Comparison of ENCODE assay signal across 8 cellular contexts in genomic region chr10:84333864-84334451, GRCh38. TPM values are rescaled to one million over a fixed set of nuclear protein-coding genes. Genes with fewer than 3 reads are reported as not detected.
DNase-seq lines count a peak whose midpoint lies in the region; ATAC-seq lines count a peak whose summit lies in the region.

No MANE protein-coding gene starts in this region.

- POLR2A ChIA-PET in T-cell (lab: Charles Lee) = interaction anchor here (0.5 to 1.6 kb wide), 14 partner anchors 8 to 203 kb away, joined by 3 to 14 read pairs (median 4); partner anchors contain the start of gene GHITM (in 1 of the 2)
- POLR2A ChIA-PET in activated naive CD8-positive, alpha-beta T cell treated with anti-CD3 and anti-CD28 coated beads, Interleukin-2, amount 10 ng/mL, durations not matched to agents 7 days and 5 days (lab: Charles Lee) = interaction anchor here (1.0 kb wide), 1 partner anchor 41 kb away, joined by 3 read pairs; no protein-coding TSS in a partner anchor

- CTCF ChIA-PET in T-cell (lab: Charles Lee) = interaction anchor here (0.7 to 4.8 kb wide), 18 partner anchors 8 to 203 kb away, joined by 3 to 20 read pairs (median 4); partner anchors contain the start of gene GHITM (in 1 of the 2)

- peak overlapping the region; percentile 4 to 52 (median 31) for H3K4me3 Mint-ChIP-seq in T-cell
- H3K4me3 Mint-ChIP-seq in activated naive CD8-positive, alpha-beta T cell treated with anti-CD3 and anti-CD28 coated beads, Interleukin-2, amount 10 ng/mL, durations not matched to agents 7 days and 5 days = peak overlapping the region; percentile 61

- peak overlapping the region; percentile 85 to 87 for H3K27ac Mint-ChIP-seq in T-cell
- H3K27ac Mint-ChIP-seq in activated naive CD8-positive, alpha-beta T cell treated with anti-CD3 and anti-CD28 coated beads, Interleukin-2, amount 10 ng/mL, durations not matched to agents 7 days and 5 days = peak overlapping the region; percentile 66

- H3K4me1 Mint-ChIP-seq in T-cell = peaks cover 22 to 59% (median 48%) of the 10 kb centered on the region in 3 donors
- H3K4me1 Mint-ChIP-seq in activated naive CD8-positive, alpha-beta T cell treated with anti-CD3 and anti-CD28 coated beads, Interleukin-2, amount 10 ng/mL, durations not matched to agents 7 days and 5 days = peaks cover 39% of the 10 kb centered on the region

- no peaks in the 10 kb centered on the region for H3K9me3 Mint-ChIP-seq in T-cell
- H3K9me3 Mint-ChIP-seq in activated naive CD8-positive, alpha-beta T cell treated with anti-CD3 and anti-CD28 coated beads, Interleukin-2, amount 10 ng/mL, durations not matched to agents 7 days and 5 days = no peaks in the 10 kb centered on the region

- no peaks in the 10 kb centered on the region for H3K27me3 Mint-ChIP-seq in T-cell
- H3K27me3 Mint-ChIP-seq in activated naive CD8-positive, alpha-beta T cell treated with anti-CD3 and anti-CD28 coated beads, Interleukin-2, amount 10 ng/mL, durations not matched to agents 7 days and 5 days = no peaks in the 10 kb centered on the region

- H3K36me3 Mint-ChIP-seq in T-cell = peaks cover 5% of the 10 kb centered on the region
- peaks cover 3% of the 10 kb centered on the region for H3K36me3 Mint-ChIP-seq in activated naive CD8-positive, alpha-beta T cell treated with anti-CD3 and anti-CD28 coated beads, Interleukin-2, amount 10 ng/mL, durations not matched to agents 7 days and 5 days

- DNase-seq in NK-92 treated with Interleukin-12 subunit alpha and Interleukin-12 subunit beta, amount 100 ng/mL, for 24 hours (lab: John Stamatoyannopoulos, UW) = peak; percentile 37
- DNase-seq in NK-92 (lab: John Stamatoyannopoulos, UW; ENCODE audit: unreplicated experiment) = no peak
- peak in 33 of 34 experiments; percentile 52 to 87 (median 76) for DNase-seq in T-cell
- DNase-seq in activated naive CD8-positive, alpha-beta T cell treated with anti-CD3 and anti-CD28 coated beads, Interleukin-2, amount 10 ng/mL, durations not matched to agents 7 days and 5 days = no peak
- peak; percentile 76 for DNase-seq in stimulated activated CD4-positive, alpha-beta T cell treated with anti-CD3 and anti-CD28 coated beads, Interleukin-1b, Interleukin-23, amount 100 ng/mL, for 48 hours
- DNase-seq in NCI-H187 (lab: John Stamatoyannopoulos, UW) = no peak
- no peak for DNase-seq in SK-N-DZ (ENCODE audit: low spot score)

- ATAC-seq in HG03139 (IDR thresholded peaks at IDR 0.05; ENCODE audit: unreplicated experiment) = peak; percentile 24
- peak; percentile 81 to 85 (median 84) for ATAC-seq in T-cell (replicated peaks in 1 of 4)
- peak; percentile 70 for ATAC-seq in activated naive CD8-positive, alpha-beta T cell treated with anti-CD3 and anti-CD28 coated beads, Interleukin-2, amount 10 ng/mL, durations not matched to agents 7 days and 5 days (ENCODE audit: low read depth)

RNA-seq across cellular contexts. Expression of gene CCSER2, which starts 5.6 kb away (rescaled TPM):
- 100 to 1,000 TPM; 109 to 137 (median 115) TPM for total RNA-seq in T-cell
- 10 to 100 TPM; 92.7 to 98.0 TPM for total RNA-seq in activated naive CD8-positive, alpha-beta T cell treated with anti-CD3 and anti-CD28 coated beads, Interleukin-2, amount 10 ng/mL, durations not matched to agents 7 days and 5 days
- 12.6 and 14.2 TPM in 2 replicates for polyA plus RNA-seq in SK-N-DZ (2014; cell fraction: cytosol; rRNA removed)
- polyA plus RNA-seq in SK-N-DZ (2014; cell fraction: nucleus; rRNA removed) = 8.4 and 10.2 TPM in 2 replicates

Comparison
In these comparisons a context has a peak if more than half of its experiments do, and no peak if none do; other contexts are left out.
1. DNase-seq: peak in NK-92 treated with Interleukin-12 subunit alpha and Interleukin-12 subunit beta, amount 100 ng/mL, for 24 hours (single experiment), T-cell (33 of 34) and stimulated activated CD4-positive, alpha-beta T cell treated with anti-CD3 and anti-CD28 coated beads, Interleukin-1b, Interleukin-23, amount 100 ng/mL, for 48 hours (single experiment); none in NK-92 (single experiment), activated naive CD8-positive, alpha-beta T cell treated with anti-CD3 and anti-CD28 coated beads, Interleukin-2, amount 10 ng/mL, durations not matched to agents 7 days and 5 days (single experiment), NCI-H187 (0 of 2) and SK-N-DZ (single experiment).
2. ATAC-seq: peak in every context shown above with its lines; median percentile 84 in T-cell; 70 in activated naive CD8-positive, alpha-beta T cell treated with anti-CD3 and anti-CD28 coated beads, Interleukin-2, amount 10 ng/mL, durations not matched to agents 7 days and 5 days; 24 in HG03139.